1 cellular context compared by ENCODE assay signal in genomic region chr11:75468534-75469340, GRCh38.
TF ChIP-seq lines count a peak whose summit lies in the region.

No MANE protein-coding gene starts in this region.

TF ChIP-seq in K562, 482 proteins besides CTCF, POLR2A, EP300 and RAD21 (continued from another document):
- TF ChIP-seq, protein P1, sequence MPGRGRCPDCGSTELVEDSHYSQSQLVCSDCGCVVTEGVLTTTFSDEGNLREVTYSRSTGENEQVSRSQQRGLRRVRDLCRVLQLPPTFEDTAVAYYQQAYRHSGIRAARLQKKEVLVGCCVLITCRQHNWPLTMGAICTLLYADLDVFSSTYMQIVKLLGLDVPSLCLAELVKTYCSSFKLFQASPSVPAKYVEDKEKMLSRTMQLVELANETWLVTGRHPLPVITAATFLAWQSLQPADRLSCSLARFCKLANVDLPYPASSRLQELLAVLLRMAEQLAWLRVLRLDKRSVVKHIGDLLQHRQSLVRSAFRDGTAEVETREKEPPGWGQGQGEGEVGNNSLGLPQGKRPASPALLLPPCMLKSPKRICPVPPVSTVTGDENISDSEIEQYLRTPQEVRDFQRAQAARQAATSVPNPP (IDR thresholded peaks at IDR 0.05; ENCODE audit: borderline replicate concordance, insufficient read depth, insufficient read length): no peak
- TF ChIP-seq NR2C1 (IDR thresholded peaks at IDR 0.05) (peak; percentile 83), NR2C1 (tag; IDR thresholded peaks at IDR 0.05) (peak; percentile 88), E2F8 (IDR thresholded peaks at IDR 0.05; ENCODE audit: low read depth, partially characterized antibody) (no peak), CBFA2T2 (conservative IDR thresholded peaks at IDR 0.05) (0 out of 2 replicates have a peak, but pooled peaks have one; percentile 8), SMAD2 (IDR thresholded peaks at IDR 0.05; ENCODE audit: low read depth, low read length) (no peak), MCM3 (IDR thresholded peaks at IDR 0.05) (no peak), NFIC (IDR thresholded peaks at IDR 0.05) (peak; percentile 79), DPF2 (IDR thresholded peaks at IDR 0.05) (peak; percentile 27; the same call in 1 of the 2 replicates), MTA3 (IDR thresholded peaks at IDR 0.05; ENCODE audit: borderline replicate concordance) (0 out of 2 replicates have a peak, but pooled peaks have one; percentile 42), ZNF407 (IDR thresholded peaks at IDR 0.05; ENCODE audit: low read depth) (no peak), CEBPG (CRISPR knock-in tag; IDR thresholded peaks at IDR 0.05) (no peak), CEBPG (tag; conservative IDR thresholded peaks at IDR 0.05 in 1 of 2, IDR thresholded peaks at IDR 0.05 in 1 of 2) (no peak), VEZF1 (CRISPR knock-in tag; IDR thresholded peaks at IDR 0.05) (peak; percentile 91), PTBP1 (IDR thresholded peaks at IDR 0.05; ENCODE audit: low read depth, low read length) (peak; percentile 56; the same call in 1 of the 2 replicates), TFAP4 (CRISPR knock-in tag; IDR thresholded peaks at IDR 0.05; ENCODE audit: borderline replicate concordance) (peak; percentile 58; the same call in 1 of the 2 replicates), JUN (IDR thresholded peaks at IDR 0.05; ENCODE audit: borderline replicate concordance, low read depth, low read length) (peak; percentile 76), JUN (CRISPR knock-in tag; IDR thresholded peaks at IDR 0.05; ENCODE audit: borderline replicate concordance) (no peak), ZFX (CRISPR knock-in tag; IDR thresholded peaks at IDR 0.05) (peak; percentile 43; the same call in 1 of the 2 replicates), ARID1B (IDR thresholded peaks at IDR 0.05) (peak; percentile 28; the same call in 1 of the 2 replicates), SMARCA4 (IDR thresholded peaks at IDR 0.05) (peak; percentile 42; the same call in 1 of the 2 replicates), GABPB1 (CRISPR knock-in tag; IDR thresholded peaks at IDR 0.05) (peak; percentile 62), ATF3 (IDR thresholded peaks at IDR 0.05) (peak; percentile 96), ATF3 (CRISPR knock-in tag; conservative IDR thresholded peaks at IDR 0.05) (no peak)
